In genomic region chr11:76207642-76208378, GRCh38 we compare ENCODE assay signal across 8 cellular contexts. TPM values are rescaled to one million over a fixed set of nuclear protein-coding genes. Genes with fewer than 3 reads are reported as not detected.
A peak's percentile ranks its signal among the peaks of the same experiment; 100 is the strongest.
DNase-seq lines count a peak whose midpoint lies in the region; ATAC-seq, FAIRE-seq and TF ChIP-seq lines count a peak whose summit lies in the region.

No MANE protein-coding gene starts in this region.

- H3K36me3 ChIP-seq in NT2/D1 (ENCODE audit: insufficient read depth, insufficient read length, low read length), result no peaks in the 10 kb centered on the region
- H3K36me3 ChIP-seq in mucosa of descending colon (ENCODE audit: low read depth), result no peaks in the 10 kb centered on the region

- intact Hi-C loops in mucosa of descending colon (cut with DNase I, micrococcal nuclease), result loop anchor here (2.0 to 10.0 kb wide), 2 partner anchors 107 to 111 kb away; no protein-coding TSS in a partner anchor

- TF ChIP-seq CTCF in GM12875 (IDR thresholded peaks at IDR 0.05; ENCODE audit: borderline replicate concordance, insufficient read depth, low read depth, low read length) (peak; percentile 99), mucosa of descending colon (IDR thresholded peaks at IDR 0.05) (peak; percentile 94)

- peak; percentile 86 for DNase-seq in HTR-8/SVneo (ENCODE audit: insufficient read length, low spot score)
- peak; percentile 65 for DNase-seq in NT2/D1 (ENCODE audit: low read depth, low spot score)
- DNase-seq in activated CD8-positive, alpha-beta memory T cell treated with anti-CD3 and anti-CD28 coated beads, Interleukin-2, amount 50 U/mL, for 4 hours, result peak; percentile 81
- peak; percentile 85 for DNase-seq in epidermal melanocyte (ENCODE audit: insufficient read length, low spot score)
- DNase-seq in mucosa of descending colon, result peak; percentile 85 to 91 (median 85)
- DNase-seq in stimulated activated CD8-positive, alpha-beta memory T cell treated with anti-CD3 and anti-CD28 coated beads, Interleukin-15, amount 100 ng/mL, for 48 hours (ENCODE audit: low read depth in 2 of 2), result peak; percentile 61

- H3K9me3 ChIP-seq in NT2/D1 (ENCODE audit: insufficient read depth, low read length) (no peaks in the 10 kb centered on the region), mucosa of descending colon (no peaks in the 10 kb centered on the region)

- H3K4me1 ChIP-seq in NT2/D1 (ENCODE audit: insufficient read depth, insufficient read length) (peaks cover 7% of the 10 kb centered on the region), mucosa of descending colon (ENCODE audit: low read depth) (peaks cover 54% of the 10 kb centered on the region)

- H3K9ac ChIP-seq in NT2/D1 (ENCODE audit: insufficient read length, low read depth), result peak overlapping the region; percentile 79

- ATAC-seq in mucosa of descending colon (peak; percentile 77), HG02870 (IDR thresholded peaks at IDR 0.05; ENCODE audit: unreplicated experiment) (no peak)

- FAIRE-seq in HTR-8/SVneo (lab: Jason Lieb, UNC), result peak; percentile 63

- H3K27me3 ChIP-seq in NT2/D1 (ENCODE audit: insufficient read depth, insufficient read length), result peaks cover 90% of the 10 kb centered on the region

- peak overlapping the region; percentile 30 for H3K4me3 ChIP-seq in GM12875 (ENCODE audit: low read depth, low read length)
- peak overlapping the region; percentile 46 for H3K4me3 ChIP-seq in NT2/D1 (ENCODE audit: insufficient read length, low read depth)
- H3K4me3 ChIP-seq in mucosa of descending colon, result no peak overlapping the region

RNA-seq across cellular contexts. Expression of gene WNT11, which starts 1.5 kb away (rescaled TPM):
- 1 to 10 TPM; 3.4 to 5.7 (median 5.2) TPM for total RNA-seq in mucosa of descending colon
